8 cellular contexts compared by ENCODE assay signal in genomic region chr17:75456417-75457046, GRCh38. TPM values are rescaled to one million over a fixed set of nuclear protein-coding genes. Genes with fewer than 3 reads are reported as not detected.
A peak's percentile ranks its signal among the peaks of the same experiment; 100 is the strongest.
DNase-seq lines count a peak whose midpoint lies in the region; ATAC-seq, FAIRE-seq and TF ChIP-seq lines count a peak whose summit lies in the region.

Gene TMEM94, plus strand, starts transcription at chr17:75456635. Its CDS starts 15,271 bp downstream, at chr17:75471906.

- peak within 1 kb of the TSS; percentile 79 to 80 for H3K4me2 ChIP-seq in H1 (ENCODE audit: insufficient read depth in 1 of 2, low read depth in 2 of 2, low read length in 2 of 2)

- FAIRE-seq in H1 (lab: Jason Lieb, UNC) = no peak

- no peak for TF ChIP-seq RAD21 in H1 (IDR thresholded peaks at IDR 0.05 in 1 of 2, conservative IDR thresholded peaks at IDR 0.05 in 1 of 2; ENCODE audit: low read depth in 2 of 2, low read length in 2 of 2)

- no peaks in the 10 kb centered on the region for H3K36me3 ChIP-seq in H1 (ENCODE audit: control insufficient read depth in 2 of 4, insufficient read depth in 4 of 4, low read length in 3 of 4)

- H3K79me2 ChIP-seq in H1 (ENCODE audit: control insufficient read depth in 1 of 2, insufficient read depth in 2 of 2, low read length in 2 of 2) = no peaks in the 10 kb centered on the region; a peak in 1 of 4 replicates

- peak within 1 kb of the TSS; percentile 60; the same call in 1 of the 2 replicates for H2AFZ ChIP-seq in H1 (ENCODE audit: low read length)

- H2BK15ac ChIP-seq in H1 (ENCODE audit: low read length) = peak within 1 kb of the TSS; percentile 92

- H3K27ac ChIP-seq in H1 (ENCODE audit: low read depth, low read length) = peak within 1 kb of the TSS; percentile 85

- peak within 1 kb of the TSS; percentile 99 for H4K8ac ChIP-seq in H1 (ENCODE audit: extremely low read depth, insufficient read depth, low read length)

- 1% methylated on average over 26 of the region's 33 CpGs; no CpG with 5 or more reads in 1 of the 2 experiments for WGBS in H1 (ENCODE audit: extremely low coverage in 1 of 2, insufficient coverage in 1 of 2, insufficient read length in 1 of 2, insufficient replicate concordance in 2 of 2, low coverage in 1 of 2, low lambda C conversion rate in 2 of 2, missing lambda C conversion rate in 1 of 2), 2 experiments

- CTCF ChIA-PET in H1 (lab: Charles Lee; ENCODE audit: partially characterized antibody) = interaction anchor here (0.6 to 1.8 kb wide), 8 partner anchors 34 to 216 kb away, joined by 3 to 5 read pairs (median 4); partner anchors contain the start of genes GGA3 and MRPS7

- peak within 1 kb of the TSS; percentile 75 to 83 (median 80) for H3K4me3 ChIP-seq in H1 (ENCODE audit: extremely low read depth in 1 of 4, insufficient read depth in 2 of 4, low read depth in 3 of 4, low read length in 4 of 4)

- H3K4me1 ChIP-seq in H1 (replicated peaks in 1 of 4; ENCODE audit: control insufficient read depth in 3 of 4, insufficient read depth in 4 of 4, low read length in 3 of 4) = peaks cover 0 to 7% (median 4%) of the 10 kb centered on the region in 4 experiments; a peak in 6 of 7 replicates

- H3K4me1 Mint-ChIP-seq in memory B cell = peaks cover 28% of the 10 kb centered on the region

- no peak for TF ChIP-seq CTCF in GM20000 (IDR thresholded peaks at IDR 0.05; ENCODE audit: extremely low read depth, missing control alignments)
- TF ChIP-seq CTCF in H1 (IDR thresholded peaks at IDR 0.05; ENCODE audit: control extremely low read depth in 1 of 3, insufficient read depth in 1 of 3, low read depth in 1 of 3, low read length in 3 of 3) = no peak

- no peaks in the 10 kb centered on the region for H3K9me3 Mint-ChIP-seq in memory B cell

- peak within 1 kb of the TSS; percentile 94 for H3K56ac ChIP-seq in H1 (replicated peaks; ENCODE audit: insufficient read length, low read depth, low read length)

- 0 out of 2 replicates have a peak within 1 kb of the TSS, but pooled peaks have one; percentile 5 for H2AK5ac ChIP-seq in H1 (ENCODE audit: low read depth, low read length)

- H3K9me3 ChIP-seq in H1 (ENCODE audit: insufficient read depth in 2 of 2, low read depth in 1 of 2, low read length in 1 of 2) = no peaks in the 10 kb centered on the region

- POLR2A ChIA-PET in H1 (lab: Charles Lee; ENCODE audit: partially characterized antibody) = interaction anchor here (0.6 to 3.6 kb wide), 22 partner anchors 9 to 326 kb away, joined by 3 to 17 read pairs (median 3); partner anchors contain the start of genes GALK1, JPT1, MIF4GD and SUMO2

- TF ChIP-seq EP300 in H1 (IDR thresholded peaks at IDR 0.05; ENCODE audit: borderline replicate concordance in 1 of 2, low read depth in 2 of 2, low read length in 2 of 2) = no peak

- peaks cover 8% of the 10 kb centered on the region for H3K23me2 ChIP-seq in H1 (ENCODE audit: low read depth, low read length)

- H3K14ac ChIP-seq in H1 (ENCODE audit: insufficient read length) = no peak within 1 kb of the TSS

- H3K23ac ChIP-seq in H1 (ENCODE audit: insufficient read length) = no peak within 1 kb of the TSS

- no peaks in the 10 kb centered on the region for H3K27me3 Mint-ChIP-seq in memory B cell

- H3K27ac Mint-ChIP-seq in memory B cell = peak within 1 kb of the TSS; percentile 77

- peak; percentile 68 to 81 for TF ChIP-seq POLR2A in H1 (IDR thresholded peaks at IDR 0.05; ENCODE audit: control extremely low read depth in 1 of 2, low read depth in 2 of 2, low read length in 2 of 2)

- no peaks in the 10 kb centered on the region for H3K27me3 ChIP-seq in H1 (replicated peaks in 1 of 4; ENCODE audit: control insufficient read depth in 3 of 4, extremely low read depth in 1 of 4, insufficient read depth in 3 of 4, low read length in 3 of 4)

- 0 out of 2 replicates have a peak within 1 kb of the TSS, but pooled peaks have one; percentile 61 for H2BK20ac ChIP-seq in H1 (ENCODE audit: low read length)

- peak within 1 kb of the TSS; percentile 71; the same call in 1 of the 2 replicates for H2BK5ac ChIP-seq in H1 (ENCODE audit: low read depth, low read length)

- peak within 1 kb of the TSS; percentile 92 for H4K5ac ChIP-seq in H1 (ENCODE audit: insufficient read length, low read depth, low read length)

- H3K4ac ChIP-seq in H1 (replicated peaks; ENCODE audit: insufficient read length, low read depth, low read length) = peak within 1 kb of the TSS; percentile 83

- peak within 1 kb of the TSS; percentile 77 to 87 (median 83) for H3K9ac ChIP-seq in H1 (replicated peaks in 1 of 4; ENCODE audit: extremely low read depth in 1 of 4, low read depth in 3 of 4, low read length in 3 of 4)

- peak; percentile 98 for ATAC-seq in memory B cell (ENCODE audit: low read depth)

- peak; percentile 80 for DNase-seq in CMK (ENCODE audit: low read depth)
- DNase-seq in GM20000 (ENCODE audit: low spot score) = peak; percentile 96
- DNase-seq in HT1080 (ENCODE audit: low read depth) = peak; percentile 94
- peak; percentile 97 for DNase-seq in NOMO-1 treated with DMSO at 0.1 percent for 48 hours (lab: John Stamatoyannopoulos, UW; ENCODE audit: unreplicated experiment)
- peak; percentile 81 to 87 for DNase-seq in activated CD8-positive, alpha-beta memory T cell treated with anti-CD3 and anti-CD28 coated beads for 4 hours (ENCODE audit: low read depth in 2 of 2)
- peak; percentile 87 to 92 for DNase-seq in H1 (ENCODE audit: low read depth in 1 of 2, low spot score in 2 of 2)
- DNase-seq in memory B cell (ENCODE audit: low spot score in 2 of 2) = peak; percentile 77 to 89
- peak; percentile 75 for DNase-seq in stimulated activated CD8-positive, alpha-beta memory T cell treated with anti-CD3 and anti-CD28 coated beads, Interleukin-12 subunit alpha, Interleukin-12 subunit beta, amount 100 ng/mL, for 24 hours (ENCODE audit: extremely low read depth)

- no peaks in the 10 kb centered on the region for H3K36me3 Mint-ChIP-seq in memory B cell

- H3K4me3 Mint-ChIP-seq in memory B cell = peak within 1 kb of the TSS; percentile 93

- H4K91ac ChIP-seq in H1 (replicated peaks; ENCODE audit: insufficient read length, low read length) = peak within 1 kb of the TSS; percentile 88

- peak within 1 kb of the TSS; percentile 71 for H3K18ac ChIP-seq in H1 (ENCODE audit: extremely low read depth, low read length)

- H2BK120ac ChIP-seq in H1 (replicated peaks; ENCODE audit: low read depth, low read length) = no peak within 1 kb of the TSS

- no peaks in the 10 kb centered on the region for H3K79me1 ChIP-seq in H1 (ENCODE audit: low read depth, low read length)

- peak within 1 kb of the TSS; percentile 87; the same call in 1 of the 2 replicates for H2BK12ac ChIP-seq in H1 (ENCODE audit: low read depth, low read length)

- H4K20me1 ChIP-seq in H1 (replicated peaks in 1 of 2; ENCODE audit: control insufficient read depth in 1 of 2, insufficient read depth in 2 of 2, low read length in 2 of 2) = no peaks in the 10 kb centered on the region

TF ChIP-seq in H1, 55 proteins besides CTCF, POLR2A, EP300 and RAD21 (continues in another document):
- TF ChIP-seq RBBP5 (IDR thresholded peaks at IDR 0.05; ENCODE audit: borderline replicate concordance, low read depth, low read length) = no peak
- no peak for TF ChIP-seq ATF2 (IDR thresholded peaks at IDR 0.05; ENCODE audit: low read length)
- TF ChIP-seq GABPA (IDR thresholded peaks at IDR 0.05; ENCODE audit: borderline replicate concordance, insufficient read depth, low read length) = no peak
- peak; percentile 70 for TF ChIP-seq SIX5 (IDR thresholded peaks at IDR 0.05; ENCODE audit: low read depth, low read length)
- TF ChIP-seq ASH2L (IDR thresholded peaks at IDR 0.05; ENCODE audit: low read length) = peak; percentile 17
- TF ChIP-seq SP1 (IDR thresholded peaks at IDR 0.05; ENCODE audit: low read depth, low read length) = peak; percentile 100
- TF ChIP-seq TAF1 (IDR thresholded peaks at IDR 0.05; ENCODE audit: low read depth, low read length) = peak; percentile 82
- TF ChIP-seq PHF8 (conservative IDR thresholded peaks at IDR 0.05; ENCODE audit: low read depth, low read length) = peak; percentile 66; the same call in 1 of the 2 replicates
- TF ChIP-seq TEAD4 (IDR thresholded peaks at IDR 0.05; ENCODE audit: low read depth, low read length) = no peak
- TF ChIP-seq TBP (IDR thresholded peaks at IDR 0.05; ENCODE audit: low read depth, low read length) = peak; percentile 84; the same call in 1 of the 2 replicates
- TF ChIP-seq JUND (IDR thresholded peaks at IDR 0.05; ENCODE audit: low read length) = peak; percentile 26; the same call in 1 of the 2 replicates
- peak; percentile 69 for TF ChIP-seq CREB1 (IDR thresholded peaks at IDR 0.05)
- peak; percentile 67; the same call in 1 of the 2 replicates for TF ChIP-seq SP4 (IDR thresholded peaks at IDR 0.05; ENCODE audit: low read length)
- TF ChIP-seq SP2 (IDR thresholded peaks at IDR 0.05; ENCODE audit: low read length) = peak; percentile 94
- TF ChIP-seq YY1 (IDR thresholded peaks at IDR 0.05; ENCODE audit: low read depth, low read length) = peak; percentile 100
- TF ChIP-seq SIN3A (conservative IDR thresholded peaks at IDR 0.05 in 1 of 2, IDR thresholded peaks at IDR 0.05 in 1 of 2; ENCODE audit: low read depth in 1 of 2, low read length in 2 of 2) = peak in 1 of 2 experiments; percentile 85; a peak in 2 of 4 replicates

RNA-seq across cellular contexts. Expression of gene TMEM94, which starts in this region (rescaled TPM):
- 22.8 and 24.0 TPM in 2 replicates for total RNA-seq in HT1080 (2014; rRNA removed; shearing (Covaris generic))
- polyA plus RNA-seq in HT1080 (2015; cell fraction: cytosol; rRNA removed) = 31.2 and 32.1 TPM in 2 replicates
- polyA plus RNA-seq in HT1080 (2015; cell fraction: nucleus; rRNA removed) = 96.9 and 124 TPM in 2 replicates
- total RNA-seq in H1 (2021; fragmentation: NEBNext Ultra II Directional; extraction: Animal tissue kit (Norgen Biotek cat#: 25700)) = 54.8 and 64.3 TPM in 2 replicates
- polyA plus RNA-seq in H1 (2011; rRNA removed) = 69.9 and 147 TPM in 2 replicates
- 40.8 TPM for polyA plus RNA-seq in H1 (2011; cell fraction: cytosol; rRNA removed)
- polyA plus RNA-seq in H1 (2011; cell fraction: nucleus; rRNA removed) = 381 TPM
- polyA plus RNA-seq in H1 (2012, experiment 1 of 2) = 65.6 to 77.5 TPM (median 73.0 TPM) in 4 replicates
- 62.7 TPM for polyA plus RNA-seq in H1 (2012, experiment 2 of 2)
- 65.9 TPM for polyA plus RNA-seq in H1 (2013, experiment 1 of 2)
- polyA plus RNA-seq in H1 (2013, experiment 2 of 2) = 65.6 TPM
- polyA minus RNA-seq in H1 (2011; rRNA and poly(A)+ RNA removed) = 42.3 and 63.6 TPM in 2 replicates
- polyA minus RNA-seq in H1 (2011; cell fraction: cytosol; rRNA and poly(A)+ RNA removed) = 61.0 TPM
- polyA minus RNA-seq in H1 (2011; cell fraction: nucleus; rRNA and poly(A)+ RNA removed) = 89.8 TPM

Comparison
In these comparisons a context has a peak if more than half of its experiments do, and no peak if none do; other contexts are left out.
1. Peak in every context shown above with its lines: DNase-seq, ATAC-seq, H3K4me3 ChIP-seq and H3K27ac ChIP-seq.